Comparison of ENCODE assay signal across 35 cellular contexts in genomic region chr6:63709148-63709547, GRCh38.
"Had no signal": no experiment of that assay in that cellular context is flagged by ENCODE, and none has a peak within 500 bp of the region (broad histone marks: within the 10 kb centered on the region; RNA-seq: fewer than 3 reads in every experiment).

No MANE protein-coding gene starts in this region.

- H3K4me3 ChIP-seq: MG63, Peyer's patch had no signal

- H3K4me3 Mint-ChIP-seq: activated B cell treated with CpG ODN at 0.5 μM for 24 hours; activated CD4-positive, alpha-beta memory T cell treated with anti-CD3 and anti-CD28 coated beads for 36 hours; activated naive CD4-positive, alpha-beta T cell treated with anti-CD3 and anti-CD28 coated beads, Interleukin-2, amount 50 U/mL, for 24 hours; activated naive CD8-positive, alpha-beta T cell treated with anti-CD3 and anti-CD28 coated beads, Interleukin-2, amount 50 U/mL, for 24 hours; brain had no signal

- H3K27ac Mint-ChIP-seq: activated B cell treated with CpG ODN at 0.5 μM for 24 hours; activated CD4-positive, alpha-beta memory T cell treated with anti-CD3 and anti-CD28 coated beads for 36 hours; activated naive CD8-positive, alpha-beta T cell treated with anti-CD3 and anti-CD28 coated beads, Interleukin-2, amount 50 U/mL, for 24 hours; activated T-helper 2 cell treated with anti-CD3 and anti-CD28 coated beads, Interferon-gamma antibody, Interleukin-2, Interleukin-4, amounts not matched to agents 10 μg/mL and 5 μg/mL and 100 μg/mL, durations not matched to agents 14 hours and 24 hours and 36 hours had no signal

- ATAC-seq: activated naive CD8-positive, alpha-beta T cell treated with anti-CD3 and anti-CD28 coated beads, Interleukin-2, amount 50 U/mL, for 24 hours; PC-3; Right ventricle myocardium inferior had no signal

- H3K9me3 Mint-ChIP-seq: activated B cell treated with CpG ODN at 0.5 μM for 24 hours; activated CD4-positive, alpha-beta memory T cell treated with anti-CD3 and anti-CD28 coated beads for 36 hours; activated naive CD4-positive, alpha-beta T cell treated with anti-CD3 and anti-CD28 coated beads, Interleukin-2, amount 50 U/mL, for 24 hours; activated naive CD8-positive, alpha-beta T cell treated with anti-CD3 and anti-CD28 coated beads, Interleukin-2, amount 50 U/mL, for 24 hours; activated T-helper 2 cell treated with anti-CD3 and anti-CD28 coated beads, Interferon-gamma antibody, Interleukin-2, Interleukin-4, amounts not matched to agents 10 μg/mL and 5 μg/mL and 100 μg/mL, durations not matched to agents 14 hours and 24 hours and 36 hours; brain had no signal

- H3K27me3 Mint-ChIP-seq: activated B cell treated with CpG ODN at 0.5 μM for 24 hours; activated CD4-positive, alpha-beta memory T cell treated with anti-CD3 and anti-CD28 coated beads for 36 hours; activated naive CD4-positive, alpha-beta T cell treated with anti-CD3 and anti-CD28 coated beads, Interleukin-2, amount 50 U/mL, for 24 hours; activated naive CD8-positive, alpha-beta T cell treated with anti-CD3 and anti-CD28 coated beads, Interleukin-2, amount 50 U/mL, for 24 hours; brain had no signal

- H3K27me3 ChIP-seq: MG63, Peyer's patch had no signal

- H3K4me1 ChIP-seq: Peyer's patch had no signal

- H3K4me1 Mint-ChIP-seq: activated B cell treated with CpG ODN at 0.5 μM for 24 hours, brain had no signal

- DNase-seq: activated B cell treated with CpG ODN at 0.5 μM for 24 hours; activated CD4-positive, alpha-beta memory T cell treated with anti-CD3 and anti-CD28 coated beads for 36 hours; activated CD4-positive, alpha-beta T cell treated with anti-CD3 and anti-CD28 coated beads for 4 hours; activated CD4-positive, alpha-beta T cell treated with anti-CD3 and anti-CD28 coated beads, Interleukin-2, amount 50 U/mL, for 1 hour; activated CD4-positive, CD25-positive, alpha-beta regulatory T cell treated with anti-CD3 and anti-CD28 coated beads, Interleukin-2, amount 50 U/mL, for 72 hours; activated CD8-positive, alpha-beta memory T cell treated with anti-CD3 and anti-CD28 coated beads, Interleukin-2, amount 50 U/mL, for 4 hours; activated gamma-delta T cell; activated naive CD4-positive, alpha-beta T cell treated with Interleukin-2 at 50 U/mL for 16 hours; activated naive CD8-positive, alpha-beta T cell treated with anti-CD3 and anti-CD28 coated beads, Interleukin-2, amount 50 U/mL, for 24 hours; anterior cingulate cortex; caudate nucleus; cerebellar nuclear complex; Kasumi-1; KG1; MG63; NCI-H1092; NCI-H1436 treated with DMSO at 0.1 percent for 48 hours; NCI-H1694 treated with DMSO at 0.1 percent for 48 hours; NCI-H2029; NCI-H510A; NCI-H526; NCI-H748 treated with DMSO at 0.1 percent for 48 hours; NK-92 treated with Interleukin-12 subunit alpha and Interleukin-12 subunit beta, amount 100 ng/mL, for 24 hours; PC-3; Peyer's patch; SW 1271; T-helper 1 cell; T-helper 2 cell; T-helper 9 cell had no signal

- H3K27ac ChIP-seq: Peyer's patch, RWPE1, VCaP had no signal
